Comparison of ENCODE assay signal across 26 cellular contexts in genomic region chr10:106499448-106499847, GRCh38.
"Had no signal": no experiment of that assay in that cellular context is flagged by ENCODE, and none has a peak within 500 bp of the region (broad histone marks: within the 10 kb centered on the region; RNA-seq: fewer than 3 reads in every experiment).

No MANE protein-coding gene starts in this region.

- H3K9me3 ChIP-seq: ascending aorta, breast epithelium, colonic mucosa, gastrocnemius medialis had no signal

- H3K4me1 ChIP-seq: ascending aorta, breast epithelium, colonic mucosa, gastrocnemius medialis had no signal

- H3K36me3 ChIP-seq: ascending aorta, breast epithelium, cardiac muscle cell, colonic mucosa, gastrocnemius medialis had no signal

- ATAC-seq: activated naive CD4-positive, alpha-beta T cell treated with anti-CD3 and anti-CD28 coated beads, Interleukin-2, amount 50 U/mL, for 72 hours; activated T-cell treated with anti-CD3 and anti-CD28 coated beads, Interleukin-2, amount 50 U/mL, for 72 hours; esophagus mucosa; gastrocnemius medialis had no signal

- H3K27me3 ChIP-seq: ascending aorta, breast epithelium, cardiac muscle cell, colonic mucosa, gastrocnemius medialis had no signal

- H3K4me3 ChIP-seq: ascending aorta, breast epithelium, cardiac muscle cell, colonic mucosa, gastrocnemius medialis had no signal

- DNase-seq: activated CD4-positive, alpha-beta memory T cell treated with anti-CD3 and anti-CD28 coated beads, Interleukin-2, amount 10 ng/mL, durations not matched to agents 7 days and 5 days; activated CD4-positive, alpha-beta T cell treated with anti-CD3 and anti-CD28 coated beads for 1 hour; activated CD4-positive, alpha-beta T cell treated with anti-CD3 and anti-CD28 coated beads for 4 hours; activated CD4-positive, alpha-beta T cell treated with anti-CD3 and anti-CD28 coated beads, Interleukin-2, amount 10 ng/mL, durations not matched to agents 7 days and 5 days; activated CD4-positive, alpha-beta T cell treated with anti-CD3 and anti-CD28 coated beads, Interleukin-2, amount 50 U/mL, for 4 hours; activated CD4-positive, CD25-positive, alpha-beta regulatory T cell; activated CD8-positive, alpha-beta memory T cell treated with anti-CD3 and anti-CD28 coated beads, Interleukin-2, amount 50 U/mL, for 48 hours; activated gamma-delta T cell; activated naive CD4-positive, alpha-beta T cell; activated naive CD4-positive, alpha-beta T cell treated with anti-CD3 and anti-CD28 coated beads, Interleukin-2, amount 10 ng/mL, durations not matched to agents 7 days and 5 days; activated naive CD8-positive, alpha-beta T cell treated with anti-CD3 and anti-CD28 coated beads, Interleukin-2, amount 10 ng/mL, durations not matched to agents 7 days and 5 days; activated T-cell treated with anti-CD3 and anti-CD28 coated beads for 4 hours; activated T-cell treated with anti-CD3 and anti-CD28 coated beads, Interleukin-2, amount 50 U/mL, for 24 hours; activated T-cell treated with anti-CD3 and anti-CD28 coated beads, Interleukin-2, amount 50 U/mL, for 72 hours; central memory CD4-positive, alpha-beta T cell; cerebellar nuclear complex; colonic mucosa; effector CD8-positive, alpha-beta T cell; endodermal cell; gastrocnemius medialis; T-helper 2 cell had no signal

- H3K27ac ChIP-seq: ascending aorta, breast epithelium, cardiac muscle cell, colonic mucosa, gastrocnemius medialis had no signal
